In genomic region chr16:68860978-68861892, GRCh38 we compare ENCODE assay signal across 1 cellular context.
TF ChIP-seq lines count a peak whose summit lies in the region.

No MANE protein-coding gene starts in this region.

TF ChIP-seq in HepG2, 621 proteins besides CTCF, POLR2A, EP300 and RAD21 (continued from another document):
- TF ChIP-seq ZNF724P (CRISPR knock-in tag; IDR thresholded peaks at IDR 0.05; ENCODE audit: borderline replicate concordance) (no peak), MED13 (CRISPR knock-in tag; IDR thresholded peaks at IDR 0.05) (no peak), ZNF687 (CRISPR knock-in tag; IDR thresholded peaks at IDR 0.05) (peak; percentile 44), ZBTB33 (CRISPR knock-in tag; IDR thresholded peaks at IDR 0.05) (peak; percentile 47)
